In the genomic region with DNA sequence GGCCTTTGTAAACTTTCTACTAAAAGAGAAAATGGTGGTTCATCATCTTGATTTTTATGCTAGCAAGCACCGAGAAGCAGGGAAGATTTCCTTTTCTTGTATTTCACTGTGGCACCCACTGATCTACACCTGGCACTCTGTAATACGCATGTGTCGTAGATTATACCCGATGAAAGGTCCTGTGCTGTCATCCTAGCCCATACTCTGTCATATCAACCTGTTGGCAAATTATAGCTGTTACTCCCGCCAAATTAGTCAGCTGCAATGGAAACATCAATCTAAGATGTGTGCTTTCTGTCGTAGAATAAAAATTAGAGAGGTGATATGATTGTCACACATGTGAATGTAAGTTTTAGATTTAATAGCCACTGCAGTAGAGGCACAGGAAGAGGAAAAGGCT, we compare ENCODE assay signal across 33 cellular contexts.
"Had no signal": no experiment of that assay in that cellular context is flagged by ENCODE, and none has a peak within 500 bp of the region (broad histone marks: within the 10 kb centered on the region; RNA-seq: fewer than 3 reads in every experiment).

No MANE protein-coding gene starts in this region.

- H3K27me3 ChIP-seq: MG63 had no signal

- H3K9me3 ChIP-seq: MG63 had no signal

- H3K36me3 ChIP-seq: MG63 had no signal

- H3K9ac ChIP-seq: KMS-11 had no signal

- H3K4me2 ChIP-seq: KMS-11 had no signal

- DNase-seq: Karpas-422, Kasumi-1, KBM-7, KG1, MG63, MM.1S, MV-4-11, NCI-H1048, NCI-H1092, NCI-H1092 treated with DMSO at 0.1 percent for 48 hours, NCI-H1105, NCI-H1105 treated with DMSO at 0.1 percent for 48 hours, NCI-H1417 treated with DMSO at 0.1 percent for 48 hours, NCI-H1436, NCI-H1436 treated with DMSO at 0.1 percent for 48 hours, NCI-H146, NCI-H1694, NCI-H1694 treated with DMSO at 0.1 percent for 48 hours, NCI-H187, NCI-H187 treated with DMSO at 0.1 percent for 48 hours, NCI-H1930, NCI-H2029, NCI-H2029 treated with DMSO at 0.1 percent for 48 hours, NCI-H2081 treated with DMSO at 0.1 percent for 48 hours, NCI-H2107, NCI-H2171, NCI-H2171 treated with DMSO at 0.1 percent for 48 hours, NCI-H2227 treated with DMSO at 0.1 percent for 48 hours, NCI-H226, NCI-H345, NCI-H446, NCI-H446 treated with DMSO at 0.1 percent for 48 hours had no signal

- H3K27ac ChIP-seq: KMS-11 had no signal

- H3K4me3 ChIP-seq: MG63 had no signal
